In the genomic region with DNA sequence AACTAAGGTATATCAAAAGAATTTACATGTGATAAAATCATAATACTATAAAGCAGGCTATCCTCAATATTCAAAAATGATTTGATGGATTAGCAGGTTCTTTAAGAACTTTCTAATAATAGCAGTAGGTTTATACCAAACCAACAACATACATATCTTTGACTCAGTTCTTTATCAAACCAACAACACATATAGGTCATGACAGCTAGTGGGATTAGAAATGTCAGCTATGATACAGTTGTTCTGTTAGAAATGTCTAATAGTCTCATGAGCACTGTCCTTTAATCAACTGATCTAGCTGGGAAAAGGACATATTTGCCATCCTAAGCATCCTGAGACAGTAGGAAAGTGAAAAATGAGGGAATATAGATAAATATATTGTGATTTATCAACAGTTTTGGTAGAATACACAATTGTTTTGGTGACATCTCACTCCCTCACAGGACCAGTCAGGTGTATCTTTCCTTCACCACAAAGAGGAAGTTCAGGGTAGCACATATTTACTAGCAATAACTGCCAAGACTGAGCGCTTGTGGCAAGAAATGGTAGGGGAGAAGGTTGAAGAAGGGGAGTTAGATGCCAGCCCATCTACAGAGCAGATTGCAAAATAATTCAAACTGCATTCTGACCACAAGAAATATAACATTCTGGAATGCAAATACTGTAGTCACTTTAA, we compare ENCODE assay signal across 9 cellular contexts.
DNase-seq lines count a peak whose midpoint lies in the region; ATAC-seq lines count a peak whose summit lies in the region.
"Had no signal": no experiment of that assay in that cellular context is flagged by ENCODE, and none has a peak within 500 bp of the region (broad histone marks: within the 10 kb centered on the region; RNA-seq: fewer than 3 reads in every experiment).

No MANE protein-coding gene starts in this region.

- ATAC-seq in GM18502 (IDR thresholded peaks at IDR 0.05; ENCODE audit: poor library complexity, unreplicated experiment) (peak; percentile 76), GM21528 (IDR thresholded peaks at IDR 0.05; ENCODE audit: low FRiP score, unreplicated experiment) (peak; percentile 61)
- ATAC-seq: HCT116 had no signal

- peak; percentile 72 for DNase-seq in KBM-7
- DNase-seq in effector CD4-positive, alpha-beta T cell, result peak; percentile 8
- no peak for DNase-seq in anterior cingulate cortex (lab: John Stamatoyannopoulos, UW)
- DNase-seq in hippocampal formation (lab: John Stamatoyannopoulos, UW), result no peak
- no peak for DNase-seq in ecto neural progenitor cell (ENCODE audit: low spot score)
- DNase-seq in cerebellum (ENCODE audit: low spot score), result no peak

- in situ Hi-C loops in KBM-7 (cut with MboI; ENCODE audit: low pct_unique_long_range_greater_than_20kb, low sequenced_read_pairs), result no loop called here

Comparison
In these comparisons a context has a peak if more than half of its experiments do, and no peak if none do; other contexts are left out.
1. DNase-seq: peak in KBM-7 (single experiment) and effector CD4-positive, alpha-beta T cell (single experiment); none in anterior cingulate cortex (0 of 58), hippocampal formation (0 of 2), ecto neural progenitor cell (single experiment) and cerebellum (single experiment).